10 cellular contexts compared by ENCODE assay signal in genomic region chr20:41027366-41027765, GRCh38. TPM values are rescaled to one million over a fixed set of nuclear protein-coding genes. Genes with fewer than 3 reads are reported as not detected.
DNase-seq lines count a peak whose midpoint lies in the region; ATAC-seq and TF ChIP-seq lines count a peak whose summit lies in the region.
"Had no signal": no experiment of that assay in that cellular context is flagged by ENCODE, and none has a peak within 500 bp of the region (broad histone marks: within the 10 kb centered on the region; RNA-seq: fewer than 3 reads in every experiment).

No MANE protein-coding gene starts in this region.

- ATAC-seq in WTC11 (no peak), memory B cell (ENCODE audit: low read depth) (no peak), HG02642 (IDR thresholded peaks at IDR 0.05; ENCODE audit: poor library complexity, unreplicated experiment) (no peak), HG03159 (IDR thresholded peaks at IDR 0.05; ENCODE audit: unreplicated experiment) (no peak)

- H3K36me3 ChIP-seq in A673 (ENCODE audit: insufficient read depth, low read length, poor library complexity, severe bottlenecking) (no peaks in the 10 kb centered on the region), ES-I3 (ENCODE audit: insufficient read depth, low read length) (peaks cover 7% of the 10 kb centered on the region; the same call in 1 of the 2 replicates)

- DNase-seq in A673 (ENCODE audit: low spot score) (no peak), WTC11 (ENCODE audit: low spot score) (no peak), memory B cell (ENCODE audit: low spot score in 2 of 2) (no peak), GM13977 (ENCODE audit: low spot score) (no peak), D341Med (ENCODE audit: low spot score) (no peak)
- DNase-seq: hypothalamus; stimulated activated CD4-positive, alpha-beta T cell treated with anti-CD3 and anti-CD28 coated beads, Interleukin-12 subunit alpha, Interleukin-12 subunit beta, amount 100 ng/mL, for 4 hours had no signal

- no peak overlapping the region for H3K27ac Mint-ChIP-seq in WTC11
- H3K27ac Mint-ChIP-seq in memory B cell, result peak overlapping the region; percentile 99

- in situ Hi-C loops in GM13977 (cut with MboI; ENCODE audit: low pct_unique_long_range_greater_than_20kb, low sequenced_read_pairs, unreplicated experiment), result no loop called here

- BruUV-seq in A673 (replicated peaks; lab: Mats Ljungman, UMichigan), result no TSS peak

- peak overlapping the region; percentile 65; the same call in 1 of the 2 replicates for H3K9ac ChIP-seq in ES-I3 (ENCODE audit: low read depth, low read length)

- intact Hi-C loops in A673 (cut with micrococcal nuclease; ENCODE audit: unreplicated experiment), result no loop called here

- H3K4me1 ChIP-seq in A673 (ENCODE audit: insufficient read depth, low read length, poor library complexity, severe bottlenecking) (peaks cover 24% of the 10 kb centered on the region), ES-I3 (ENCODE audit: insufficient read depth, low read length) (peaks cover 27% of the 10 kb centered on the region)

- POLR2A ChIA-PET in A673 (lab: Charles Lee; ENCODE audit: low non-redundant PET) (no interaction called here), WTC11 (lab: Charles Lee) (interaction anchor here (1.5 kb wide), 1 partner anchor 20 kb away, joined by 4 read pairs; no protein-coding TSS in a partner anchor)

- H3K27ac ChIP-seq in A673 (ENCODE audit: low read depth, low read length, poor library complexity, severe bottlenecking), result peak overlapping the region; percentile 70

- no peak for TF ChIP-seq CTCF in A673 (conservative IDR thresholded peaks at IDR 0.05; ENCODE audit: low read depth, low read length)
- TF ChIP-seq CTCF in WTC11 (IDR thresholded peaks at IDR 0.05), result no peak
- TF ChIP-seq CTCF in GM13977 (IDR thresholded peaks at IDR 0.05; ENCODE audit: extremely low read depth, insufficient read depth, missing control alignments), result no peak

- no peaks in the 10 kb centered on the region for H3K27me3 ChIP-seq in A673 (replicated peaks; ENCODE audit: insufficient read depth, low read depth, low read length, poor library complexity)

- H3K36me3 Mint-ChIP-seq in WTC11, result peaks cover 27% of the 10 kb centered on the region
- peaks cover 7% of the 10 kb centered on the region for H3K36me3 Mint-ChIP-seq in memory B cell

- H3K4me1 Mint-ChIP-seq in WTC11, result peaks cover 38% of the 10 kb centered on the region
- H3K4me1 Mint-ChIP-seq in memory B cell, result peaks cover 24% of the 10 kb centered on the region

- CTCF ChIA-PET in A673 (lab: Charles Lee) (no interaction called here), WTC11 (lab: Charles Lee) (interaction anchor here (1.5 kb wide), 1 partner anchor 36 kb away, joined by 15 read pairs; no protein-coding TSS in a partner anchor)

- H3K27me3 Mint-ChIP-seq in WTC11 (ENCODE audit: low read depth) (peaks cover 42% of the 10 kb centered on the region), memory B cell (no peaks in the 10 kb centered on the region)

- H3K4me3 ChIP-seq in A673 (ENCODE audit: low read depth, low read length, poor library complexity, severe bottlenecking), result no peak overlapping the region

- H3K9me3 Mint-ChIP-seq in WTC11, result no peaks in the 10 kb centered on the region
- no peaks in the 10 kb centered on the region for H3K9me3 Mint-ChIP-seq in memory B cell

- H3K9me3 ChIP-seq in A673 (ENCODE audit: low read depth, low read length, poor library complexity, severe bottlenecking) (no peaks in the 10 kb centered on the region), ES-I3 (ENCODE audit: control insufficient read depth, insufficient read depth, low read length) (no peaks in the 10 kb centered on the region)

- H3K4me3 Mint-ChIP-seq in WTC11, result peak overlapping the region; percentile 72
- H3K4me3 Mint-ChIP-seq in memory B cell, result peak overlapping the region; percentile 86

TF ChIP-seq in WTC11, 78 proteins besides CTCF, POLR2A, EP300 and RAD21:
- TF ChIP-seq NR3C1 (CRISPR knock-in tag; conservative IDR thresholded peaks at IDR 0.05; ENCODE audit: low read depth) (no peak), GABPB1 (CRISPR knock-in tag; IDR thresholded peaks at IDR 0.05) (no peak)

RNA-seq across cellular contexts. Expression of gene TOP1, which starts 1.3 kb away (rescaled TPM):
- total RNA-seq in A673 (2021), result 108 and 125 TPM in 2 replicates
- total RNA-seq in WTC11 (2021), result 77.7 to 81.8 TPM (median 80.0 TPM) in 3 replicates
